8 cellular contexts compared by ENCODE assay signal in genomic region chrX:154749856-154750255, GRCh38. TPM values are rescaled to one million over a fixed set of nuclear protein-coding genes. Genes with fewer than 3 reads are reported as not detected.
DNase-seq lines count a peak whose midpoint lies in the region; ATAC-seq and TF ChIP-seq lines count a peak whose summit lies in the region.

No MANE protein-coding gene starts in this region.

- CTCF ChIA-PET in SK-N-SH (lab: Yijun Ruan, JAX): interaction anchor here (1.1 to 2.4 kb wide), 7 partner anchors 18 to 387 kb away, joined by 3 to 14 read pairs (median 6); no protein-coding TSS in a partner anchor

- H3K4me3 ChIP-seq in SK-N-SH (ENCODE audit: low read depth in 2 of 2, low read length in 1 of 2) (peak overlapping the region; percentile 48 to 56; a peak in 1 of 4 replicates), fibroblast of the aortic adventitia (ENCODE audit: low read depth, low read length) (peak overlapping the region; percentile 65), stomach smooth muscle (ENCODE audit: low read length in 2 of 2) (peak overlapping the region; percentile 74 to 80)

- no peak for ATAC-seq in HG03139 (IDR thresholded peaks at IDR 0.05; ENCODE audit: unreplicated experiment)

- POLR2A ChIA-PET in SK-N-SH (lab: Yijun Ruan, JAX): interaction anchor here (0.9 kb wide), 1 partner anchor 13 kb away, joined by 4 read pairs; the partner anchor contains the start of gene DKC1

- H3K36me3 ChIP-seq in SK-N-SH (replicated peaks in 1 of 2; ENCODE audit: control insufficient read depth in 1 of 2, insufficient read depth in 2 of 2, low read length in 1 of 2) (no peaks in the 10 kb centered on the region), stomach smooth muscle (ENCODE audit: control insufficient read depth in 2 of 2, insufficient read depth in 2 of 2, low read length in 2 of 2) (no peaks in the 10 kb centered on the region)

- H3K9ac ChIP-seq in SK-N-SH: no peak overlapping the region
- peak overlapping the region in 1 of 2 donors; percentile 64 for H3K9ac ChIP-seq in stomach smooth muscle (ENCODE audit: low read length in 2 of 2)

- TF ChIP-seq CTCF in SK-N-SH (IDR thresholded peaks at IDR 0.05): 0 out of 2 replicates have a peak, but pooled peaks have one; percentile 7
- no peak for TF ChIP-seq CTCF in fibroblast of the aortic adventitia (IDR thresholded peaks at IDR 0.05; ENCODE audit: insufficient read depth, low read length)

- H3K4me2 ChIP-seq in SK-N-SH: no peak overlapping the region

- 22% methylated on average over 6 of the region's 6 CpGs for WGBS in SK-N-SH (ENCODE audit: low lambda C conversion rate)

- TF ChIP-seq EP300 in SK-N-SH (IDR thresholded peaks at IDR 0.05; ENCODE audit: borderline replicate concordance in 1 of 2, low read depth in 1 of 2, low read length in 1 of 2): no peak

- no peaks in the 10 kb centered on the region for H3K79me2 ChIP-seq in SK-N-SH (ENCODE audit: insufficient read depth)

- no peaks in the 10 kb centered on the region for H4K20me1 ChIP-seq in SK-N-SH (ENCODE audit: insufficient read depth)

- H2AFZ ChIP-seq in SK-N-SH (ENCODE audit: low read depth): peak overlapping the region; percentile 71; the same call in 1 of the 2 replicates

- DNase-seq in NCI-H2171 treated with DMSO at 0.1 percent for 48 hours (lab: John Stamatoyannopoulos, UW) (peak; percentile 31), NCI-H2171 (lab: John Stamatoyannopoulos, UW) (no peak), SK-N-SH (no peak), fibroblast of the aortic adventitia (ENCODE audit: low read depth) (peak; percentile 41), SHP77 treated with DMSO at 0.1 percent for 48 hours (lab: John Stamatoyannopoulos, UW) (no peak), NCI-H2196 (lab: John Stamatoyannopoulos, UW; ENCODE audit: unreplicated experiment) (no peak)

- TF ChIP-seq RAD21 in SK-N-SH (IDR thresholded peaks at IDR 0.05; ENCODE audit: low read length): no peak

- no peaks in the 10 kb centered on the region for H3F3A ChIP-seq in SK-N-SH (replicated peaks; ENCODE audit: insufficient read depth)

- no peak overlapping the region for H3K27ac ChIP-seq in SK-N-SH (ENCODE audit: low read depth in 2 of 2, low read length in 1 of 2)
- H3K27ac ChIP-seq in stomach smooth muscle (ENCODE audit: low read length): no peak overlapping the region

- no peaks in the 10 kb centered on the region for H3K9me2 ChIP-seq in SK-N-SH

- H3K27me3 ChIP-seq in SK-N-SH (ENCODE audit: insufficient read depth) (peaks cover 13% of the 10 kb centered on the region; the same call in 1 of the 2 replicates), stomach smooth muscle (ENCODE audit: control insufficient read depth in 1 of 2, insufficient read depth in 2 of 2, low read length in 2 of 2) (peaks cover 0 to 2% of the 10 kb centered on the region in 2 donors)

- H3K9me3 ChIP-seq in SK-N-SH (no peaks in the 10 kb centered on the region), stomach smooth muscle (ENCODE audit: control insufficient read depth in 2 of 2, low read length in 2 of 2) (peaks cover 0 to 2% of the 10 kb centered on the region in 2 donors)

- H3K4me1 ChIP-seq in SK-N-SH (ENCODE audit: control insufficient read depth in 1 of 2, insufficient read depth in 2 of 2, low read depth in 1 of 2, low read length in 1 of 2) (peaks cover 0 to 2% of the 10 kb centered on the region in 2 experiments; a peak in 1 of 4 replicates), stomach smooth muscle (ENCODE audit: control insufficient read depth, insufficient read depth, low read length) (peaks cover 9% of the 10 kb centered on the region)

TF ChIP-seq in SK-N-SH, 30 proteins besides CTCF, POLR2A, EP300 and RAD21:
- TF ChIP-seq GATA2 (CRISPR knock-in tag; IDR thresholded peaks at IDR 0.05) (no peak), RCOR1 (IDR thresholded peaks at IDR 0.05; ENCODE audit: low read length) (no peak), GABPA (IDR thresholded peaks at IDR 0.05; ENCODE audit: low read depth) (no peak), RFX5 (IDR thresholded peaks at IDR 0.05; ENCODE audit: low read length) (no peak), SIN3A (IDR thresholded peaks at IDR 0.05; ENCODE audit: borderline replicate concordance, low read depth, low read length) (no peak), TAF1 (IDR thresholded peaks at IDR 0.05; ENCODE audit: borderline replicate concordance, low read depth, low read length) (no peak), SMC3 (IDR thresholded peaks at IDR 0.05; ENCODE audit: low read depth, low read length) (no peak)

RNA-seq across cellular contexts. Expression of gene GAB3, which starts 1.0 kb away (rescaled TPM):
- 3.3 and 4.5 TPM in 2 replicates for polyA plus RNA-seq in SK-N-SH (2012; rRNA removed)
- 1.3 and 3.2 TPM in 2 replicates for polyA plus RNA-seq in SK-N-SH (2012; cell fraction: cytosol; rRNA removed)
- 8.1 and 12.0 TPM in 2 replicates for polyA plus RNA-seq in SK-N-SH (2012; cell fraction: nucleus; rRNA removed)
- total RNA-seq in fibroblast of the aortic adventitia (ENCODE audit: low replicate concordance): 1.2 and 4.2 TPM in 2 replicates

RNA-seq across cellular contexts. Expression of gene DKC1, which starts 12.8 kb away (rescaled TPM):
- 53.0 and 73.6 TPM in 2 replicates for polyA plus RNA-seq in SK-N-SH (2012; rRNA removed)
- polyA plus RNA-seq in SK-N-SH (2012; cell fraction: cytosol; rRNA removed): 65.2 and 81.9 TPM in 2 replicates
- polyA plus RNA-seq in SK-N-SH (2012; cell fraction: nucleus; rRNA removed): 47.2 and 93.2 TPM in 2 replicates
- total RNA-seq in fibroblast of the aortic adventitia (ENCODE audit: low replicate concordance): 36.5 and 47.8 TPM in 2 replicates

RNA-seq across cellular contexts. Expression of gene MPP1, which starts 55.4 kb away (rescaled TPM):
- 12.7 and 13.3 TPM in 2 replicates for polyA plus RNA-seq in SK-N-SH (2012; rRNA removed)
- polyA plus RNA-seq in SK-N-SH (2012; cell fraction: cytosol; rRNA removed): 10.7 and 12.5 TPM in 2 replicates
- 16.6 and 24.2 TPM in 2 replicates for polyA plus RNA-seq in SK-N-SH (2012; cell fraction: nucleus; rRNA removed)
- total RNA-seq in fibroblast of the aortic adventitia (ENCODE audit: low replicate concordance): 10.0 and 23.3 TPM in 2 replicates

Comparison
In these comparisons a context has a peak if more than half of its experiments do, and no peak if none do; other contexts are left out.
1. DNase-seq: peak in NCI-H2171 treated with DMSO at 0.1 percent for 48 hours (single experiment) and fibroblast of the aortic adventitia (single experiment); none in NCI-H2171 (single experiment), SK-N-SH (single experiment), SHP77 treated with DMSO at 0.1 percent for 48 hours (single experiment) and NCI-H2196 (single experiment).
2. Peak in every context shown above with its lines, with median percentiles within 50 percentile points of each other: H3K4me3 ChIP-seq.